ENCODE assay signal across 20 cellular contexts in genomic region chr2:236636261-236636660, GRCh38.
DNase-seq lines count a peak whose midpoint lies in the region; ATAC-seq and TF ChIP-seq lines count a peak whose summit lies in the region.
"Had no signal": no experiment of that assay in that cellular context is flagged by ENCODE, and none has a peak within 500 bp of the region (broad histone marks: within the 10 kb centered on the region; RNA-seq: fewer than 3 reads in every experiment).

No MANE protein-coding gene starts in this region.

- no peak for TF ChIP-seq CTCF in testis (IDR thresholded peaks at IDR 0.05)

- H3K4me3 ChIP-seq in trophoblast cell (ENCODE audit: low read depth, low read length) = no peak overlapping the region
- H3K4me3 ChIP-seq in testis = no peak overlapping the region
- H3K4me3 ChIP-seq in CD8-positive, alpha-beta memory T cell (ENCODE audit: low read length) = no peak overlapping the region

- H3K27ac Mint-ChIP-seq in CD8-positive, alpha-beta memory T cell = no peak overlapping the region

- CTCF ChIA-PET in CD8-positive, alpha-beta memory T cell (lab: Charles Lee) = interaction anchor here (0.8 kb wide), 1 partner anchor 16 kb away, joined by 3 read pairs; no protein-coding TSS in a partner anchor

- H3K4me1 ChIP-seq in trophoblast cell (ENCODE audit: control insufficient read depth in 1 of 2, insufficient read depth in 2 of 2, low read length in 2 of 2) = peaks cover 12 to 20% of the 10 kb centered on the region in 2 experiments
- peaks cover 2% of the 10 kb centered on the region for H3K4me1 ChIP-seq in testis
- no peaks in the 10 kb centered on the region for H3K4me1 ChIP-seq in CD8-positive, alpha-beta memory T cell (ENCODE audit: insufficient read depth, low read length)

- peak overlapping the region; percentile 38 for H2AK5ac ChIP-seq in trophoblast cell (ENCODE audit: low read length)

- no peak overlapping the region for H3K27ac ChIP-seq in trophoblast cell (ENCODE audit: low read depth, low read length)
- no peak overlapping the region for H3K27ac ChIP-seq in testis
- no peak overlapping the region for H3K27ac ChIP-seq in CD8-positive, alpha-beta memory T cell (ENCODE audit: low read depth, low read length)
- H3K27ac ChIP-seq: C4-2B, KMS-11 had no signal

- H3K36me3 Mint-ChIP-seq in activated T-cell treated with anti-CD3 and anti-CD28 coated beads, Interleukin-2, amount 50 U/mL, for 4 hours (ENCODE audit: insufficient read depth) = no peaks in the 10 kb centered on the region
- H3K36me3 Mint-ChIP-seq in CD8-positive, alpha-beta memory T cell = no peaks in the 10 kb centered on the region

- no peak overlapping the region for H3K4ac ChIP-seq in trophoblast cell (ENCODE audit: low read depth, low read length)

- peaks cover 5% of the 10 kb centered on the region for H3K79me1 ChIP-seq in trophoblast cell (ENCODE audit: low read length)

- peak overlapping the region; percentile 33 for H2BK12ac ChIP-seq in trophoblast cell (ENCODE audit: low read length)

- H2AFZ ChIP-seq in trophoblast cell (ENCODE audit: insufficient read depth, low read length, poor library complexity) = no peak overlapping the region

- POLR2A ChIA-PET in CD8-positive, alpha-beta memory T cell (lab: Charles Lee) = no interaction called here

- H3K4me3 Mint-ChIP-seq in activated T-cell treated with anti-CD3 and anti-CD28 coated beads, Interleukin-2, amount 50 U/mL, for 4 hours = no peak overlapping the region
- no peak overlapping the region for H3K4me3 Mint-ChIP-seq in CD8-positive, alpha-beta memory T cell

- no peak overlapping the region for H4K12ac ChIP-seq in trophoblast cell (ENCODE audit: low read depth, low read length)

- no peak overlapping the region for H3K23ac ChIP-seq in trophoblast cell (ENCODE audit: low read length)

- H3K36me3 ChIP-seq in trophoblast cell (ENCODE audit: control insufficient read depth in 1 of 2, insufficient read depth in 2 of 2, low read length in 2 of 2) (no peaks in the 10 kb centered on the region), testis (ENCODE audit: low read depth, missing control alignments) (no peaks in the 10 kb centered on the region)
- H3K36me3 ChIP-seq in CD8-positive, alpha-beta memory T cell (ENCODE audit: insufficient read depth, low read length) = no peaks in the 10 kb centered on the region

- peak; percentile 5 for DNase-seq in activated T-cell treated with anti-CD3 and anti-CD28 coated beads, Interleukin-2, amount 50 U/mL, for 1 hour
- no peak for DNase-seq in activated T-cell treated with anti-CD3 and anti-CD28 coated beads, Interleukin-2, amount 50 U/mL, for 4 hours
- peak; percentile 33 for DNase-seq in ecto neural progenitor cell (ENCODE audit: low spot score)
- no peak for DNase-seq in trophoblast cell
- DNase-seq in testis = peak; percentile 2
- DNase-seq in activated CD4-positive, alpha-beta T cell treated with anti-CD3 and anti-CD28 coated beads for 4 hours = no peak
- DNase-seq in NCI-H146 (lab: John Stamatoyannopoulos, UW) = no peak
- DNase-seq in CD8-positive, alpha-beta memory T cell = no peak
- DNase-seq: GDM1; GOT3; IMR-90; NCI-H1092 treated with DMSO at 0.1 percent for 48 hours; NCI-H1436 treated with DMSO at 0.1 percent for 48 hours; NCI-H226; NCI-H748 treated with DMSO at 0.1 percent for 48 hours; NK-92 treated with Interleukin-12 subunit alpha and Interleukin-12 subunit beta, amount 100 ng/mL, for 24 hours had no signal

- H3K18ac ChIP-seq in trophoblast cell (ENCODE audit: low read length) = no peak overlapping the region

- H3K79me2 ChIP-seq in trophoblast cell (ENCODE audit: control insufficient read depth, insufficient read depth, low read length, poor library complexity) = no peaks in the 10 kb centered on the region

- no peak for TF ChIP-seq POLR2A in testis (IDR thresholded peaks at IDR 0.05)

- no peaks in the 10 kb centered on the region for H3K27me3 ChIP-seq in trophoblast cell (ENCODE audit: insufficient read depth, low read length)
- H3K27me3 ChIP-seq in testis = no peaks in the 10 kb centered on the region
- H3K27me3 ChIP-seq in CD8-positive, alpha-beta memory T cell (ENCODE audit: insufficient read depth, low read length, poor library complexity, severe bottlenecking) = no peaks in the 10 kb centered on the region

- peaks cover 10% of the 10 kb centered on the region for H3K9me3 ChIP-seq in trophoblast cell (ENCODE audit: insufficient read depth, low read depth, low read length)
- no peaks in the 10 kb centered on the region for H3K9me3 ChIP-seq in testis
- no peaks in the 10 kb centered on the region for H3K9me3 ChIP-seq in CD8-positive, alpha-beta memory T cell (ENCODE audit: low read length)

- peaks cover 7% of the 10 kb centered on the region for H3K27me3 Mint-ChIP-seq in activated T-cell treated with anti-CD3 and anti-CD28 coated beads, Interleukin-2, amount 50 U/mL, for 4 hours (ENCODE audit: low read depth)
- H3K27me3 Mint-ChIP-seq in CD8-positive, alpha-beta memory T cell = peaks cover 16 to 42% of the 10 kb centered on the region in 2 donors

- no peak overlapping the region for H3K14ac ChIP-seq in trophoblast cell (ENCODE audit: low read length)

- intact Hi-C loops in testis (cut with DNase I; ENCODE audit: low total_unique reads) = no loop called here

- H3K9me3 Mint-ChIP-seq in activated T-cell treated with anti-CD3 and anti-CD28 coated beads, Interleukin-2, amount 50 U/mL, for 4 hours = no peaks in the 10 kb centered on the region
- peaks cover 0 to 3% (median 0%) of the 10 kb centered on the region in 5 donors for H3K9me3 Mint-ChIP-seq in CD8-positive, alpha-beta memory T cell

- no CpG with 5 or more reads among the region's 7 CpGs for WGBS in trophoblast cell (ENCODE audit: extremely low coverage, insufficient coverage, insufficient read length)
- WGBS in testis, 2 donors = 89 to 91% methylated on average over 7 of the region's 7 CpGs

- H2BK120ac ChIP-seq in trophoblast cell (ENCODE audit: insufficient read depth, low read length, poor library complexity) = no peak overlapping the region

- H3K9ac ChIP-seq in trophoblast cell (ENCODE audit: low read length) = no peak overlapping the region
- H3K9ac ChIP-seq: KMS-11 had no signal

- H2BK5ac ChIP-seq in trophoblast cell (ENCODE audit: low read depth, low read length, poor library complexity) = no peak overlapping the region

- H4K8ac ChIP-seq in trophoblast cell (ENCODE audit: low read depth, low read length) = no peak overlapping the region

- no peak overlapping the region for H3K4me2 ChIP-seq in trophoblast cell (ENCODE audit: low read length)
- H3K4me2 ChIP-seq: KMS-11 had no signal

- H3K4me1 Mint-ChIP-seq in activated T-cell treated with anti-CD3 and anti-CD28 coated beads, Interleukin-2, amount 50 U/mL, for 4 hours (ENCODE audit: low read depth) = no peaks in the 10 kb centered on the region
- H3K4me1 Mint-ChIP-seq in CD8-positive, alpha-beta memory T cell = no peaks in the 10 kb centered on the region

- peak overlapping the region; percentile 20 for H4K91ac ChIP-seq in trophoblast cell (ENCODE audit: low read depth, low read length)

- ATAC-seq in activated T-cell treated with anti-CD3 and anti-CD28 coated beads, Interleukin-2, amount 50 U/mL, for 4 hours = no peak
- ATAC-seq: HCT116, Panc1 had no signal

Comparison
In these comparisons a context has a peak if more than half of its experiments do, and no peak if none do; other contexts are left out.
1. DNase-seq: peak in activated T-cell treated with anti-CD3 and anti-CD28 coated beads, Interleukin-2, amount 50 U/mL, for 1 hour (single experiment), ecto neural progenitor cell (single experiment) and testis (single experiment); none in activated T-cell treated with anti-CD3 and anti-CD28 coated beads, Interleukin-2, amount 50 U/mL, for 4 hours (single experiment), trophoblast cell (0 of 2), activated CD4-positive, alpha-beta T cell treated with anti-CD3 and anti-CD28 coated beads for 4 hours (0 of 2), NCI-H146 (single experiment) and CD8-positive, alpha-beta memory T cell (0 of 5).